20 cellular contexts compared by ENCODE assay signal in the genomic region with DNA sequence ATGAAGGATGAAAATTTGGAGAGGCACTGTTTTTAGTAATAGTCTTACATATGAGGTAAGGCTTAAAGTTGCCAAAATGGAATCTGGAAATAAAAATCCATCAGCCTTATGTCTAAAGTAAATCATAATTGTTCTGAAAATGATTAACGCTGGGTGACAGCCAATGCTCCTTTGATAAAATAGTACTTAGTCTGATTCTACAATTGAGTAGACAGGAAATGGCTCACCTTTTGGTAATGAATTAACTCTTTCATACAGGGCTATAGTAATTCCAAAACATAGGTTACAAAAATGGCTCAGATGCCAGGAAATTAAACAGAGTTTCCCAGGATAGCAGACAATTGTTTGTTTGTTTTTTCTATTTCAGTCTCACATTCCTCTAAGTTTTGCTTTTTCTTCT.
A peak's percentile ranks its signal among the peaks of the same experiment; 100 is the strongest.
DNase-seq lines count a peak whose midpoint lies in the region; ATAC-seq, FAIRE-seq and TF ChIP-seq lines count a peak whose summit lies in the region.
"Had no signal": no experiment of that assay in that cellular context is flagged by ENCODE, and none has a peak within 500 bp of the region (broad histone marks: within the 10 kb centered on the region; RNA-seq: fewer than 3 reads in every experiment).

No MANE protein-coding gene starts in this region.

- CTCF ChIA-PET in PC-3 (lab: Charles Lee), result no interaction called here

- intact Hi-C loops in PC-3 (cut with micrococcal nuclease), result loop anchor here (10.0 kb wide), 1 partner anchor 232 kb away; no protein-coding TSS in a partner anchor

- DNase-seq in NCI-H2081 (lab: John Stamatoyannopoulos, UW) (peak; percentile 30 to 67), NCI-H2081 treated with DMSO at 0.1 percent for 48 hours (lab: John Stamatoyannopoulos, UW) (no peak), NCI-H2029 (lab: John Stamatoyannopoulos, UW) (peak; percentile 16), PC-3 (peak; percentile 50), keratinocyte (ENCODE audit: low read depth, low spot score) (no peak), T-helper 2 cell (no peak)
- DNase-seq: CD4-positive, alpha-beta T cell; Karpas-422; NCI-H1694 treated with DMSO at 0.1 percent for 48 hours; PC-9; RPMI8226; SHP77; SW 1271 had no signal

- H3K4me2 ChIP-seq in PC-3 (ENCODE audit: low read length), result peak overlapping the region; percentile 30
- H3K4me2 ChIP-seq in keratinocyte (ENCODE audit: control insufficient read depth, extremely low read depth, insufficient read depth, low read depth, low read length), result no peak overlapping the region
- H3K4me2 ChIP-seq: BLaER1, PC-9 had no signal

- POLR2A ChIA-PET in PC-3 (lab: Charles Lee; ENCODE audit: unreplicated experiment), result no interaction called here

- H3K79me2 ChIP-seq in PC-3 (ENCODE audit: low read length) (no peaks in the 10 kb centered on the region), keratinocyte (ENCODE audit: control insufficient read depth, insufficient read depth, low read length) (no peaks in the 10 kb centered on the region)

- dilution Hi-C loops in keratinocyte (cut with MboI; ENCODE audit: extremely low pct_ligation_motif_present, low sequenced_read_pairs), result no loop called here

- no peaks in the 10 kb centered on the region for H3K9me1 ChIP-seq in keratinocyte (ENCODE audit: control insufficient read depth, extremely low read depth, insufficient read depth, low read length)

- H3K9ac ChIP-seq in PC-3 (ENCODE audit: low read length) (peak overlapping the region; percentile 21; the same call in 1 of the 2 replicates), keratinocyte (ENCODE audit: control insufficient read depth, extremely low read depth, insufficient read depth, low read length) (no peak overlapping the region)
- H3K9ac ChIP-seq: BLaER1 had no signal

- FAIRE-seq in keratinocyte (lab: Jason Lieb, UNC), result peak; percentile 9
- FAIRE-seq: G401.6, GM12892, GM18507 had no signal

- H3K27me3 ChIP-seq in PC-3 (ENCODE audit: low read length) (no peaks in the 10 kb centered on the region), keratinocyte (ENCODE audit: control insufficient read depth, extremely low read depth, insufficient read depth, low read length) (no peaks in the 10 kb centered on the region)
- H3K27me3 ChIP-seq: BLaER1 had no signal

- peaks cover 39% of the 10 kb centered on the region for H3K4me1 ChIP-seq in PC-3 (ENCODE audit: insufficient read depth, low read length)
- H3K4me1 ChIP-seq in keratinocyte (ENCODE audit: control insufficient read depth, extremely low read depth, insufficient read depth, low read length), result no peaks in the 10 kb centered on the region

- H3K27ac ChIP-seq in PC-3 (ENCODE audit: low read length) (peak overlapping the region; percentile 87), keratinocyte (ENCODE audit: control insufficient read depth, insufficient read depth, low read length) (no peak overlapping the region)
- H3K27ac ChIP-seq: 22Rv1, BLaER1, PC-9 had no signal

- ATAC-seq in PC-3 (no peak), GM19324 (IDR thresholded peaks at IDR 0.05; ENCODE audit: low FRiP score, unreplicated experiment) (no peak), GM18520 (IDR thresholded peaks at IDR 0.05; ENCODE audit: unreplicated experiment) (no peak)

- H3K9me3 ChIP-seq in PC-3 (ENCODE audit: low read length) (no peaks in the 10 kb centered on the region), keratinocyte (ENCODE audit: control insufficient read depth, low read depth, low read length) (no peaks in the 10 kb centered on the region)
- H3K9me3 ChIP-seq: BLaER1 had no signal

- BruUV-seq in PC-3 (replicated peaks; lab: Mats Ljungman, UMichigan), result no TSS peak

- H3K4me3 ChIP-seq in PC-3 (ENCODE audit: low read length), result no peak overlapping the region
- no peak overlapping the region for H3K4me3 ChIP-seq in keratinocyte (ENCODE audit: control insufficient read depth in 2 of 3, extremely low read depth in 1 of 3, insufficient read depth in 2 of 3, low read depth in 1 of 3, low read length in 3 of 3)
- H3K4me3 ChIP-seq: BLaER1, PC-9 had no signal

- H3K9me2 ChIP-seq in PC-3 (replicated peaks; ENCODE audit: low read length), result no peaks in the 10 kb centered on the region

- H3K36me3 ChIP-seq in PC-3 (ENCODE audit: low read depth, low read length) (no peaks in the 10 kb centered on the region), keratinocyte (ENCODE audit: control insufficient read depth in 2 of 2, extremely low read depth in 1 of 2, insufficient read depth in 2 of 2, low read length in 2 of 2) (no peaks in the 10 kb centered on the region)
- H3K36me3 ChIP-seq: BLaER1 had no signal

- no peaks in the 10 kb centered on the region for H4K20me1 ChIP-seq in PC-3 (ENCODE audit: low read length)
- H4K20me1 ChIP-seq in keratinocyte (ENCODE audit: control insufficient read depth, extremely low read depth, insufficient read depth, low read length), result no peaks in the 10 kb centered on the region
- H4K20me1 ChIP-seq: BLaER1 had no signal

- H3F3A ChIP-seq in PC-3 (ENCODE audit: low read length, unreplicated experiment), result peaks cover 8% of the 10 kb centered on the region

- no peak for TF ChIP-seq CTCF in PC-3 (conservative IDR thresholded peaks at IDR 0.05; ENCODE audit: low read depth, low read length)
- TF ChIP-seq CTCF in keratinocyte (optimal IDR thresholded peaks at IDR 0.05 in 1 of 3, IDR thresholded peaks at IDR 0.05 in 1 of 3, conservative IDR thresholded peaks at IDR 0.05 in 1 of 3; ENCODE audit: extremely low read depth in 1 of 3, insufficient read depth in 2 of 3, low read length in 3 of 3), result no peak

- H2AFZ ChIP-seq in PC-3 (ENCODE audit: low read length) (no peak overlapping the region), keratinocyte (ENCODE audit: control insufficient read depth, low read length) (no peak overlapping the region)
- H2AFZ ChIP-seq: PC-9 had no signal

Comparison
In these comparisons a context has a peak if more than half of its experiments do, and no peak if none do; other contexts are left out.
1. DNase-seq: peak in NCI-H2081 (2 of 2), NCI-H2029 (single experiment) and PC-3 (single experiment); none in NCI-H2081 treated with DMSO at 0.1 percent for 48 hours (single experiment), keratinocyte (single experiment) and T-helper 2 cell (0 of 5).